1 cellular context compared by ENCODE assay signal in the genomic region with DNA sequence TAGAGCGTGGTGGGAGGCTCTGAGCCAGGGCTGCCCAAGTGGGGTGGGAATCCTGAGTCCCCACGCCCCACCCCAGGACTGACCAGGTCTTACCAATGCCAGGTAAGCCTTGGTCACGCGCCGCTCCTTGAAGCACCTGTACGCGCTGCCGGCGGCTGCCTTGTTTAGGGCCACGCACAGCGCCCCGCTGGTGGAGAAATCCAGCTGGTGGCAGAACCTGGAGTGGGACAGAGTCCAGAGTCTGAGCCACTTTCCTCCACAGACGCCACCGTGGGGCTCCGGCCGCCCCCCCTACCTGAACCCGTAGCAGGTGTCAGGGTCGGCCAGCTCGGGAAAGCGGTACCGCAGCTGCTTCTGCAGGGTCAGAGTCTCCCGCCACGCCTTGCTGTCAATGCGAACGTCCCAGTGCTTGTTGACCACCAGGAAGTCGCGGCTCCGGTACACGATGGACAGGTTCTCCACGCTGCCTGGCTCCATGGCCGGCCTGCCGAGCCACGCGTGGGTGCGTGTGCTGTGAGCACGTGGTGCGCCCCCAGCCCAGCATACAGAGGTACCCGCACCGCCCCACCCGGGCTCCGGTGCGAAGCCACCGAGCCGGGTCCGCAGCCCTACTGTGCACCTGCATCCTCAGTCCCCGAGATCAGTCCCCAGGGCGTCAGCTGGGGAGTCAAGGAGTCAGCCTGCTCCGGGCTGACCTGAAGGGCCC.
TF ChIP-seq lines count a peak whose summit lies in the region.

No MANE protein-coding gene starts in this region.

TF ChIP-seq in K562, 482 proteins besides CTCF, POLR2A, EP300 and RAD21 (continued from another document):
- TF ChIP-seq MYNN (IDR thresholded peaks at IDR 0.05) (no peak), MYNN (CRISPR knock-in tag; IDR thresholded peaks at IDR 0.05) (no peak), CEBPB (tag; IDR thresholded peaks at IDR 0.05) (no peak), CBX3 (IDR thresholded peaks at IDR 0.05; ENCODE audit: borderline replicate concordance in 1 of 2, low read length in 2 of 2) (no peak), SAFB (IDR thresholded peaks at IDR 0.05; ENCODE audit: borderline replicate concordance, low read depth, low read length) (peak; percentile 71; the same call in 1 of the 2 replicates), DACH1 (IDR thresholded peaks at IDR 0.05; ENCODE audit: partially characterized antibody) (peak; percentile 36), ZNF12 (CRISPR knock-in tag; IDR thresholded peaks at IDR 0.05) (peak; percentile 19; the same call in 1 of the 2 replicates), ARHGAP35 (IDR thresholded peaks at IDR 0.05; ENCODE audit: partially characterized antibody) (no peak), ZNF184 (CRISPR knock-in tag; IDR thresholded peaks at IDR 0.05) (no peak), ZNF766 (CRISPR knock-in tag; conservative IDR thresholded peaks at IDR 0.05) (no peak), ZBTB1 (CRISPR knock-in tag; IDR thresholded peaks at IDR 0.05; ENCODE audit: borderline replicate concordance, low read depth) (peak; percentile 63), ZC3H4 (CRISPR knock-in tag; IDR thresholded peaks at IDR 0.05; ENCODE audit: borderline replicate concordance) (no peak), ZKSCAN1 (IDR thresholded peaks at IDR 0.05; ENCODE audit: low read depth, low read length) (peak; percentile 96)
- TF ChIP-seq, protein P1, sequence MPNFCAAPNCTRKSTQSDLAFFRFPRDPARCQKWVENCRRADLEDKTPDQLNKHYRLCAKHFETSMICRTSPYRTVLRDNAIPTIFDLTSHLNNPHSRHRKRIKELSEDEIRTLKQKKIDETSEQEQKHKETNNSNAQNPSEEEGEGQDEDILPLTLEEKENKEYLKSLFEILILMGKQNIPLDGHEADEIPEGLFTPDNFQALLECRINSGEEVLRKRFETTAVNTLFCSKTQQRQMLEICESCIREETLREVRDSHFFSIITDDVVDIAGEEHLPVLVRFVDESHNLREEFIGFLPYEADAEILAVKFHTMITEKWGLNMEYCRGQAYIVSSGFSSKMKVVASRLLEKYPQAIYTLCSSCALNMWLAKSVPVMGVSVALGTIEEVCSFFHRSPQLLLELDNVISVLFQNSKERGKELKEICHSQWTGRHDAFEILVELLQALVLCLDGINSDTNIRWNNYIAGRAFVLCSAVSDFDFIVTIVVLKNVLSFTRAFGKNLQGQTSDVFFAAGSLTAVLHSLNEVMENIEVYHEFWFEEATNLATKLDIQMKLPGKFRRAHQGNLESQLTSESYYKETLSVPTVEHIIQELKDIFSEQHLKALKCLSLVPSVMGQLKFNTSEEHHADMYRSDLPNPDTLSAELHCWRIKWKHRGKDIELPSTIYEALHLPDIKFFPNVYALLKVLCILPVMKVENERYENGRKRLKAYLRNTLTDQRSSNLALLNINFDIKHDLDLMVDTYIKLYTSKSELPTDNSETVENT (CRISPR knock-in tag; IDR thresholded peaks at IDR 0.05): peak; percentile 36; the same call in 1 of the 2 replicates
- TF ChIP-seq, protein P2, sequence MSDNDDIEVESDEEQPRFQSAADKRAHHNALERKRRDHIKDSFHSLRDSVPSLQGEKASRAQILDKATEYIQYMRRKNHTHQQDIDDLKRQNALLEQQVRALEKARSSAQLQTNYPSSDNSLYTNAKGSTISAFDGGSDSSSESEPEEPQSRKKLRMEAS (CRISPR knock-in tag; IDR thresholded peaks at IDR 0.05): peak; percentile 42
- TF ChIP-seq, protein P3, sequence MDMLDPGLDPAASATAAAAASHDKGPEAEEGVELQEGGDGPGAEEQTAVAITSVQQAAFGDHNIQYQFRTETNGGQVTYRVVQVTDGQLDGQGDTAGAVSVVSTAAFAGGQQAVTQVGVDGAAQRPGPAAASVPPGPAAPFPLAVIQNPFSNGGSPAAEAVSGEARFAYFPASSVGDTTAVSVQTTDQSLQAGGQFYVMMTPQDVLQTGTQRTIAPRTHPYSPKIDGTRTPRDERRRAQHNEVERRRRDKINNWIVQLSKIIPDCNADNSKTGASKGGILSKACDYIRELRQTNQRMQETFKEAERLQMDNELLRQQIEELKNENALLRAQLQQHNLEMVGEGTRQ (CRISPR knock-in tag; IDR thresholded peaks at IDR 0.05): peak; percentile 11; the same call in 1 of the 2 replicates
